ENCODE assay signal across 9 cellular contexts in the genomic region with DNA sequence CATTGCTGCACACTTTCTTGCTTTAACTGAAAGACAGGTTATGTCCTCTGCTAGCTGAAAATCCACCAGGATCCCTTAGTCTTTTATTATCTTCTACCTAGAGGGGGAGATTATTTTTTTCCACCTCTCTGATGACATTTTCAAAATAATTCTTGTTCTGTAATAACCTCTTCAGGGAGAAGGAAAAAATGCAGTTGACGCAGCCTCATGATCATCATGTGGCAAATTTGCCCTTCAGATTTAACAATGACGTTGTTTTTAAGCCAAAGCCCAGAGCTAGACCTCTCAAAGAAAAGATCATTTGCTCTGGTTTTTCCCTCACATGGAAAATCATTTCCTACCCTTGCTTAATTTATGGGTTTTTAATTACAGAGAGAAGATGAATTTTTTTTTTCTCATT.
"Had no signal": no experiment of that assay in that cellular context is flagged by ENCODE, and none has a peak within 500 bp of the region (broad histone marks: within the 10 kb centered on the region; RNA-seq: fewer than 3 reads in every experiment).

No MANE protein-coding gene starts in this region.

- H3K27me3 Mint-ChIP-seq: IgD-negative memory B cell had no signal

- H3K27ac Mint-ChIP-seq: HFFc6, IgD-negative memory B cell had no signal

- H3K4me3 ChIP-seq: GM23248, HAP-1 had no signal

- H3K4me1 Mint-ChIP-seq: IgD-negative memory B cell had no signal

- H3K36me3 Mint-ChIP-seq: IgD-negative memory B cell had no signal

- H3K9me3 Mint-ChIP-seq: HFFc6 had no signal

- H3K9me3 ChIP-seq: HAP-1 had no signal

- H3K4me1 ChIP-seq: HAP-1 had no signal

- H3K36me3 ChIP-seq: HAP-1 had no signal

- H3K9ac ChIP-seq: GM23248 had no signal

- H3K4me3 Mint-ChIP-seq: HFFc6, IgD-negative memory B cell had no signal

- DNase-seq: GM23248, GOT3, H7, HFFc6 had no signal

- ATAC-seq: HCT116, HepG2 had no signal

- H3K27ac ChIP-seq: GM23248, HL-60 had no signal
